In the genomic region with DNA sequence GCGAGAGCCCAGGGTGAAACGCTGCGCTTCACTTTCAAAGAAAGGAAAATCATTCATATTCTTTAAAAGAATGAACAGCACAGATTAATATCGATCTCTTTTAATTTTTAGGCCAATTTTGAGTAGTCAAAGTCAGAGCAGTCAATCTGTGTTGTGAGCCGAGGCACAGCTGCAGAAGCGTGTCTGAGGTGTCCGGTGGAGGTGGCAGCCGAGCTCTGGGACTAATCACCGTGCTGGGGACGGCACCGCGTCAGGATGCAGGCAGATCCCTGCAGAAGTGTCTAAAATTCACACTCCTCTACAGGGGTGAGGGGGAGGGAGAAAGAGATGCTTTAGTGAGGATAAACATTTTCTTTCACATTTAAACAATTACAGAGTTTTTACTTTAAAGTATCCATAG, we compare ENCODE assay signal across 21 cellular contexts. TPM values are rescaled to one million over a fixed set of nuclear protein-coding genes. Genes with fewer than 3 reads are reported as not detected.
"Had no signal": no experiment of that assay in that cellular context is flagged by ENCODE, and none has a peak within 500 bp of the region (broad histone marks: within the 10 kb centered on the region; RNA-seq: fewer than 3 reads in every experiment).

No MANE protein-coding gene starts in this region.

- H3K4me3 Mint-ChIP-seq: naive B cell, nephron had no signal

- H3K36me3 ChIP-seq: esophagus squamous epithelium, right atrium auricular region, sigmoid colon, stomach, thoracic aorta had no signal

- H3K4me3 ChIP-seq: esophagus squamous epithelium, right atrium auricular region, sigmoid colon, skin epidermis, stomach, thoracic aorta had no signal

- H3K36me3 Mint-ChIP-seq: naive B cell had no signal

- H3K27ac ChIP-seq: esophagus squamous epithelium, foreskin keratinocyte, right atrium auricular region, sigmoid colon, skin epidermis, thoracic aorta had no signal

- H3K4me1 Mint-ChIP-seq: naive B cell, nephron had no signal

- H3K4me1 ChIP-seq: foreskin keratinocyte, right atrium auricular region, sigmoid colon had no signal

- H3K27me3 ChIP-seq: foreskin keratinocyte, right atrium auricular region had no signal

- DNase-seq: dermis blood vessel endothelial cell; esophagus squamous epithelium; foreskin keratinocyte; head of caudate nucleus; hippocampal formation; left colon; mesendoderm; naive B cell; sigmoid colon; stimulated activated naive CD4-positive, alpha-beta T cell; stomach; substantia nigra had no signal

- H3K9me3 ChIP-seq: thoracic aorta had no signal

- H3K27ac Mint-ChIP-seq: naive B cell, nephron had no signal

RNA-seq across cellular contexts. Expression of gene TFF1, which starts 4.1 kb away (rescaled TPM):
- total RNA-seq: dermis blood vessel endothelial cell, epithelial cell of proximal tubule, esophagus squamous epithelium, foreskin keratinocyte, kidney epithelial cell, liver, lung microvascular endothelial cell, osteocyte, right atrium auricular region had no signal

RNA-seq across cellular contexts. Expression of gene TFF2, which starts 11.4 kb away (rescaled TPM):
- total RNA-seq: dermis blood vessel endothelial cell, epithelial cell of proximal tubule, foreskin keratinocyte, kidney epithelial cell, liver, lung microvascular endothelial cell, osteocyte, right atrium auricular region, sigmoid colon had no signal

RNA-seq across cellular contexts. Expression of gene TMPRSS3, which starts 33.7 kb away (rescaled TPM):
- total RNA-seq: dermis blood vessel endothelial cell, foreskin keratinocyte, lung microvascular endothelial cell, osteocyte, thoracic aorta had no signal

RNA-seq across cellular contexts. Expression of gene UBASH3A, which starts 41.5 kb away (rescaled TPM):
- total RNA-seq: dermis blood vessel endothelial cell, epithelial cell of proximal tubule, foreskin keratinocyte, kidney epithelial cell, lung microvascular endothelial cell, osteocyte, sigmoid colon had no signal

RNA-seq across cellular contexts. Expression of gene TFF3, which starts 47.0 kb away (rescaled TPM):
- total RNA-seq: foreskin keratinocyte had no signal
